25 cellular contexts compared by ENCODE assay signal in genomic region chr16:4787068-4787467, GRCh38. TPM values are rescaled to one million over a fixed set of nuclear protein-coding genes. Genes with fewer than 3 reads are reported as not detected.
A peak's percentile ranks its signal among the peaks of the same experiment; 100 is the strongest.
DNase-seq lines count a peak whose midpoint lies in the region; ATAC-seq, FAIRE-seq and TF ChIP-seq lines count a peak whose summit lies in the region.
"Had no signal": no experiment of that assay in that cellular context is flagged by ENCODE, and none has a peak within 500 bp of the region (broad histone marks: within the 10 kb centered on the region; RNA-seq: fewer than 3 reads in every experiment).

No MANE protein-coding gene starts in this region.

- H2AFZ ChIP-seq in IMR-90 (replicated peaks; ENCODE audit: low read length, poor library complexity): peak overlapping the region; percentile 32
- no peak overlapping the region for H2AFZ ChIP-seq in H1 (ENCODE audit: low read length)

- POLR2A ChIA-PET in IMR-90 (lab: Charles Lee; ENCODE audit: unreplicated experiment): no interaction called here
- POLR2A ChIA-PET in H1 (lab: Charles Lee; ENCODE audit: partially characterized antibody): interaction anchor here (1.0 to 1.7 kb wide), 4 partner anchors 10 to 19 kb away, joined by 3 to 5 read pairs (median 4); no protein-coding TSS in a partner anchor

- in situ Hi-C loops in IMR-90 (cut with MboI; ENCODE audit: low sequenced_read_pairs) (no loop called here), GM13976 (cut with MboI; ENCODE audit: low sequenced_read_pairs, unreplicated experiment) (no loop called here)

- H3K27me3 ChIP-seq in IMR-90 (ENCODE audit: control insufficient read depth, insufficient read depth, low read length) (no peaks in the 10 kb centered on the region; the same call in 1 of the 2 replicates), H1 (replicated peaks in 1 of 4; ENCODE audit: control insufficient read depth in 3 of 4, extremely low read depth in 1 of 4, insufficient read depth in 3 of 4, low read length in 3 of 4) (no peaks in the 10 kb centered on the region; a peak in 1 of 7 replicates), MG63 (no peaks in the 10 kb centered on the region)

- H3K56ac ChIP-seq in IMR-90 (ENCODE audit: extremely low read depth, insufficient read depth, low read length) (no peak overlapping the region), H1 (replicated peaks; ENCODE audit: insufficient read length, low read depth, low read length) (no peak overlapping the region)

- CTCF ChIA-PET in IMR-90 (lab: Yijun Ruan, JAX): no interaction called here
- CTCF ChIA-PET in H1 (lab: Charles Lee; ENCODE audit: partially characterized antibody): no interaction called here

- no peak for ATAC-seq in IMR-90 (ENCODE audit: low read depth)
- ATAC-seq: CD8-positive, alpha-beta T cell; Panc1 had no signal

- no peaks in the 10 kb centered on the region for H3K4me1 ChIP-seq in IMR-90 (ENCODE audit: control insufficient read depth, insufficient read depth, low read length)
- H3K4me1 ChIP-seq in H1 (replicated peaks in 1 of 4; ENCODE audit: control insufficient read depth in 3 of 4, insufficient read depth in 4 of 4, low read length in 3 of 4): peaks cover 0 to 13% (median 4%) of the 10 kb centered on the region in 4 experiments; a peak in 5 of 7 replicates

- H3K9me3 ChIP-seq in IMR-90 (ENCODE audit: control insufficient read depth, insufficient read depth, low read length): no peaks in the 10 kb centered on the region
- H3K9me3 ChIP-seq in H1 (ENCODE audit: insufficient read depth in 2 of 2, low read depth in 1 of 2, low read length in 1 of 2): no peaks in the 10 kb centered on the region
- H3K9me3 ChIP-seq in MG63: no peaks in the 10 kb centered on the region
- H3K9me3 ChIP-seq: Caco-2 had no signal

- H3K4me2 ChIP-seq in IMR-90 (ENCODE audit: low read depth, low read length) (no peak overlapping the region), H1 (ENCODE audit: insufficient read depth in 1 of 2, low read depth in 2 of 2, low read length in 2 of 2) (no peak overlapping the region)

- no peaks in the 10 kb centered on the region for H3K23me2 ChIP-seq in H1 (ENCODE audit: low read depth, low read length)

- H4K5ac ChIP-seq in IMR-90 (ENCODE audit: low read depth, low read length) (no peak overlapping the region), H1 (ENCODE audit: insufficient read length, low read depth, low read length) (no peak overlapping the region)

- no peak overlapping the region for H3K23ac ChIP-seq in IMR-90 (ENCODE audit: low read depth, low read length)
- no peak overlapping the region for H3K23ac ChIP-seq in H1 (ENCODE audit: insufficient read length)

- no peak overlapping the region for H2BK120ac ChIP-seq in IMR-90 (ENCODE audit: low read depth, low read length)
- H2BK120ac ChIP-seq in H1 (replicated peaks; ENCODE audit: low read depth, low read length): no peak overlapping the region

- H4K8ac ChIP-seq in IMR-90 (ENCODE audit: low read depth in 2 of 2, low read length in 2 of 2) (no peak overlapping the region), H1 (ENCODE audit: extremely low read depth, insufficient read depth, low read length) (no peak overlapping the region; the same call in 1 of the 2 replicates)

- no peak overlapping the region for H3K14ac ChIP-seq in IMR-90 (replicated peaks; ENCODE audit: low read depth, low read length)
- no peak overlapping the region for H3K14ac ChIP-seq in H1 (ENCODE audit: insufficient read length)

- H3K4me3 ChIP-seq in IMR-90 (ENCODE audit: insufficient read depth, low read depth, low read length) (no peak overlapping the region), H1 (ENCODE audit: extremely low read depth in 1 of 4, insufficient read depth in 2 of 4, low read depth in 3 of 4, low read length in 4 of 4) (no peak overlapping the region), MG63 (no peak overlapping the region)
- H3K4me3 ChIP-seq: SK-N-MC had no signal

- TF ChIP-seq RAD21 in IMR-90 (IDR thresholded peaks at IDR 0.05; ENCODE audit: low read length): no peak
- no peak for TF ChIP-seq RAD21 in H1 (IDR thresholded peaks at IDR 0.05 in 1 of 2, conservative IDR thresholded peaks at IDR 0.05 in 1 of 2; ENCODE audit: low read depth in 2 of 2, low read length in 2 of 2)

- H3K18ac ChIP-seq in IMR-90 (ENCODE audit: low read depth, low read length) (no peak overlapping the region), H1 (ENCODE audit: extremely low read depth, low read length) (0 out of 2 replicates have a peak overlapping the region, but pooled peaks have one; percentile 48)

- TF ChIP-seq CTCF in C4-2B (conservative IDR thresholded peaks at IDR 0.05) (no peak), IMR-90 (conservative IDR thresholded peaks at IDR 0.05; ENCODE audit: low read depth, low read length) (no peak), H1 (IDR thresholded peaks at IDR 0.05; ENCODE audit: control extremely low read depth in 1 of 3, insufficient read depth in 1 of 3, low read depth in 1 of 3, low read length in 3 of 3) (no peak), GM13976 (IDR thresholded peaks at IDR 0.05; ENCODE audit: borderline replicate concordance, control extremely low read depth, extremely low read depth, insufficient read depth, missing control alignments) (no peak)

- no peaks in the 10 kb centered on the region for H4K20me1 ChIP-seq in IMR-90 (ENCODE audit: insufficient read depth, low read length)
- no peaks in the 10 kb centered on the region for H4K20me1 ChIP-seq in H1 (replicated peaks in 1 of 2; ENCODE audit: control insufficient read depth in 1 of 2, insufficient read depth in 2 of 2, low read length in 2 of 2)

- no TSS peak for BruUV-seq in IMR-90 (replicated peaks; lab: Mats Ljungman, UMichigan)

- peak overlapping the region; percentile 28 for H2AK9ac ChIP-seq in IMR-90 (replicated peaks; ENCODE audit: low read depth, low read length, poor library complexity)

- no peak for TF ChIP-seq EP300 in H1 (IDR thresholded peaks at IDR 0.05; ENCODE audit: borderline replicate concordance in 1 of 2, low read depth in 2 of 2, low read length in 2 of 2)

- H3K4ac ChIP-seq in IMR-90 (ENCODE audit: low read depth, low read length) (no peak overlapping the region), H1 (replicated peaks; ENCODE audit: insufficient read length, low read depth, low read length) (no peak overlapping the region)

- no peak overlapping the region for H2BK15ac ChIP-seq in IMR-90 (ENCODE audit: low read depth, low read length)
- no peak overlapping the region for H2BK15ac ChIP-seq in H1 (ENCODE audit: low read length)

- FAIRE-seq in H1 (lab: Jason Lieb, UNC): no peak
- FAIRE-seq: G401.6, HTR-8/SVneo had no signal

- intact Hi-C loops in IMR-90 (cut with micrococcal nuclease): no loop called here

- H3K9ac ChIP-seq in IMR-90 (ENCODE audit: low read depth, low read length): no peak overlapping the region
- H3K9ac ChIP-seq in H1 (replicated peaks in 1 of 4; ENCODE audit: extremely low read depth in 1 of 4, low read depth in 3 of 4, low read length in 3 of 4): no peak overlapping the region

- H2BK20ac ChIP-seq in IMR-90 (ENCODE audit: low read depth, low read length) (no peak overlapping the region), H1 (ENCODE audit: low read length) (peak overlapping the region; percentile 80; the same call in 1 of the 2 replicates)

- no peak overlapping the region for H2BK5ac ChIP-seq in IMR-90 (ENCODE audit: low read depth, low read length, poor library complexity, severe bottlenecking)
- H2BK5ac ChIP-seq in H1 (ENCODE audit: low read depth, low read length): peak overlapping the region; percentile 35; the same call in 1 of the 2 replicates

- H2AK5ac ChIP-seq in IMR-90 (ENCODE audit: low read depth, low read length) (0 out of 2 replicates have a peak overlapping the region, but pooled peaks have one; percentile 8), H1 (ENCODE audit: low read depth, low read length) (0 out of 2 replicates have a peak overlapping the region, but pooled peaks have one; percentile 24)

- H3K27ac ChIP-seq in C4-2B: peak overlapping the region; percentile 14; the same call in 1 of the 2 replicates
- H3K27ac ChIP-seq in IMR-90 (ENCODE audit: insufficient read depth, low read length): no peak overlapping the region
- no peak overlapping the region for H3K27ac ChIP-seq in H1 (ENCODE audit: low read depth, low read length)
- H3K27ac ChIP-seq: SK-N-MC had no signal

- WGBS in IMR-90 (ENCODE audit: extremely low coverage in 2 of 2, insufficient read length in 1 of 2), 2 experiments: 86% methylated on average over 1 of the region's 8 CpGs; no CpG with 5 or more reads in 1 of the 2 experiments
- 95% methylated on average over 8 of the region's 8 CpGs; no CpG with 5 or more reads in 1 of the 2 experiments for WGBS in H1 (ENCODE audit: extremely low coverage in 1 of 2, insufficient coverage in 1 of 2, insufficient read length in 1 of 2, insufficient replicate concordance in 2 of 2, low coverage in 1 of 2, low lambda C conversion rate in 2 of 2, missing lambda C conversion rate in 1 of 2), 2 experiments

- dilution Hi-C loops in IMR-90 (cut with HindIII; ENCODE audit: low sequenced_read_pairs, unreplicated experiment): no loop called here

- H3K79me1 ChIP-seq in IMR-90 (ENCODE audit: low read depth in 1 of 2, low read length in 2 of 2): no peaks in the 10 kb centered on the region
- no peaks in the 10 kb centered on the region for H3K79me1 ChIP-seq in H1 (ENCODE audit: low read depth, low read length)

- no peaks in the 10 kb centered on the region for H3K79me2 ChIP-seq in H1 (ENCODE audit: control insufficient read depth in 1 of 2, insufficient read depth in 2 of 2, low read length in 2 of 2)

- 0 out of 2 replicates have a peak, but pooled peaks cover 3% of the 10 kb centered on the region for H3K9me1 ChIP-seq in IMR-90 (ENCODE audit: insufficient read depth, low read length)

- TF ChIP-seq POLR2A in IMR-90 (IDR thresholded peaks at IDR 0.05; ENCODE audit: low read depth, low read length) (no peak), H1 (IDR thresholded peaks at IDR 0.05; ENCODE audit: control extremely low read depth in 1 of 2, low read depth in 2 of 2, low read length in 2 of 2) (no peak)

- H4K91ac ChIP-seq in IMR-90 (ENCODE audit: insufficient read depth, low read depth, low read length) (no peak overlapping the region), H1 (replicated peaks; ENCODE audit: insufficient read length, low read length) (peak overlapping the region; percentile 20)

- DNase-seq in IMR-90 (no peak), H1 (ENCODE audit: low read depth in 1 of 2, low spot score in 2 of 2) (peak in 1 of 2 experiments; percentile 34), MG63 (no peak), SHP77 (lab: John Stamatoyannopoulos, UW) (no peak), GM13976 (ENCODE audit: low spot score) (no peak)
- DNase-seq: C1 segment of cervical spinal cord; Caco-2; CD8-positive, alpha-beta T cell; H7; NCI-H1092; NCI-H1417 treated with DMSO at 0.1 percent for 48 hours; NCI-H1694 treated with DMSO at 0.1 percent for 48 hours; NCI-H2081; NCI-H2227 treated with DMSO at 0.1 percent for 48 hours; NCI-H69; SIG-M5; SW 1271 had no signal

- H3K36me3 ChIP-seq in IMR-90 (ENCODE audit: control insufficient read depth, insufficient read depth, low read length) (no peaks in the 10 kb centered on the region), H1 (ENCODE audit: control insufficient read depth in 2 of 4, insufficient read depth in 4 of 4, low read length in 3 of 4) (no peaks in the 10 kb centered on the region), MG63 (no peaks in the 10 kb centered on the region)

- peak overlapping the region; percentile 95; the same call in 1 of the 2 replicates for H2BK12ac ChIP-seq in H1 (ENCODE audit: low read depth, low read length)

RNA-seq across cellular contexts. Expression of gene SEPTIN12, which starts 1.1 kb away (rescaled TPM):
- total RNA-seq in IMR-90 (2012; rRNA removed): not detected in 2 replicates
- polyA plus RNA-seq in IMR-90 (2012; rRNA removed): not detected in 2 replicates
- polyA plus RNA-seq in IMR-90 (2012; cell fraction: cytosol; rRNA removed): not detected in 2 replicates
- polyA plus RNA-seq in IMR-90 (2012; cell fraction: nucleus; rRNA removed; ENCODE audit: low replicate concordance): 0.10 TPM in 1 of 2 replicates, not detected in the other
- not detected in 2 replicates for total RNA-seq in H1 (2021; fragmentation: NEBNext Ultra II Directional; extraction: Animal tissue kit (Norgen Biotek cat#: 25700))
- 0.08 and 0.24 TPM in 2 replicates for polyA plus RNA-seq in H1 (2011; rRNA removed)
- polyA plus RNA-seq in H1 (2011; cell fraction: cytosol; rRNA removed): 0.27 TPM
- polyA plus RNA-seq in H1 (2011; cell fraction: nucleus; rRNA removed): 1.8 TPM
- 0.31 TPM in 1 of 4 replicates, not detected in the others for polyA plus RNA-seq in H1 (2012, experiment 1 of 2)
- polyA plus RNA-seq in H1 (2012, experiment 2 of 2): not detected
- 0.39 TPM for polyA plus RNA-seq in H1 (2013, experiment 1 of 2)
- 0.31 TPM for polyA plus RNA-seq in H1 (2013, experiment 2 of 2)
- polyA minus RNA-seq in H1 (2011; rRNA and poly(A)+ RNA removed): not detected in 2 replicates
- not detected for polyA minus RNA-seq in H1 (2011; cell fraction: cytosol; rRNA and poly(A)+ RNA removed)
- polyA minus RNA-seq in H1 (2011; cell fraction: nucleus; rRNA and poly(A)+ RNA removed): not detected
- total RNA-seq in MG63 (2014; rRNA removed; shearing (Covaris generic); ENCODE audit: low replicate concordance): not detected in 2 replicates
- total RNA-seq: A673, Caco-2, H7, NCI-H460 had no signal
- polyA plus RNA-seq: IgD-negative memory B cell had no signal

RNA-seq across cellular contexts. Expression of gene SMIM22, which starts 8.1 kb away (rescaled TPM):
- total RNA-seq in IMR-90 (2012; rRNA removed): not detected in 2 replicates
- polyA plus RNA-seq in IMR-90 (2012; rRNA removed) (not detected in 2 replicates), H1 (2011; rRNA removed) (not detected in 2 replicates)
- polyA plus RNA-seq in IMR-90 (2012; cell fraction: cytosol; rRNA removed): not detected in 2 replicates
- polyA plus RNA-seq in IMR-90 (2012; cell fraction: nucleus; rRNA removed; ENCODE audit: low replicate concordance): not detected in 2 replicates
- not detected in 2 replicates for total RNA-seq in H1 (2021; fragmentation: NEBNext Ultra II Directional; extraction: Animal tissue kit (Norgen Biotek cat#: 25700))
- not detected for polyA plus RNA-seq in H1 (2011; cell fraction: cytosol; rRNA removed)
- 0.73 TPM for polyA plus RNA-seq in H1 (2011; cell fraction: nucleus; rRNA removed)
- polyA plus RNA-seq in H1 (2012, experiment 1 of 2): 0.84 to 1.9 TPM (median 1.3 TPM) in 3 of 4 replicates, not detected in the other
- 7.6 TPM for polyA plus RNA-seq in H1 (2012, experiment 2 of 2)
- polyA plus RNA-seq in H1 (2013, experiment 1 of 2): 1.1 TPM
- 0.53 TPM for polyA plus RNA-seq in H1 (2013, experiment 2 of 2)
- polyA minus RNA-seq in H1 (2011; rRNA and poly(A)+ RNA removed): not detected in 2 replicates
- not detected for polyA minus RNA-seq in H1 (2011; cell fraction: cytosol; rRNA and poly(A)+ RNA removed)
- polyA minus RNA-seq in H1 (2011; cell fraction: nucleus; rRNA and poly(A)+ RNA removed): not detected
- total RNA-seq in MG63 (2014; rRNA removed; shearing (Covaris generic); ENCODE audit: low replicate concordance): not detected in 2 replicates
- total RNA-seq: A673; Caco-2; CD8-positive, alpha-beta T cell; H7; NCI-H460 had no signal
- polyA plus RNA-seq: IgD-negative memory B cell had no signal

RNA-seq across cellular contexts. Expression of gene ROGDI, which starts 15.4 kb away (rescaled TPM):
- total RNA-seq in IMR-90 (2012; rRNA removed): 13.6 and 14.2 TPM in 2 replicates
- 27.1 and 30.1 TPM in 2 replicates for polyA plus RNA-seq in IMR-90 (2012; rRNA removed)
- polyA plus RNA-seq in IMR-90 (2012; cell fraction: cytosol; rRNA removed): 11.3 and 32.6 TPM in 2 replicates
- polyA plus RNA-seq in IMR-90 (2012; cell fraction: nucleus; rRNA removed; ENCODE audit: low replicate concordance): 67.3 and 174 TPM in 2 replicates
- 27.4 and 29.9 TPM in 2 replicates for total RNA-seq in H1 (2021; fragmentation: NEBNext Ultra II Directional; extraction: Animal tissue kit (Norgen Biotek cat#: 25700))
- polyA plus RNA-seq in H1 (2011; rRNA removed): 68.4 and 95.2 TPM in 2 replicates
- polyA plus RNA-seq in H1 (2011; cell fraction: cytosol; rRNA removed): 63.2 TPM
- polyA plus RNA-seq in H1 (2011; cell fraction: nucleus; rRNA removed): 94.1 TPM
- polyA plus RNA-seq in H1 (2012, experiment 1 of 2): 27.1 to 42.0 TPM (median 38.4 TPM) in 4 replicates
- 28.0 TPM for polyA plus RNA-seq in H1 (2012, experiment 2 of 2)
- polyA plus RNA-seq in H1 (2013, experiment 1 of 2): 32.4 TPM
- 30.8 TPM for polyA plus RNA-seq in H1 (2013, experiment 2 of 2)
- 15.0 and 18.9 TPM in 2 replicates for polyA minus RNA-seq in H1 (2011; rRNA and poly(A)+ RNA removed)
- polyA minus RNA-seq in H1 (2011; cell fraction: cytosol; rRNA and poly(A)+ RNA removed): 20.2 TPM
- polyA minus RNA-seq in H1 (2011; cell fraction: nucleus; rRNA and poly(A)+ RNA removed): 20.7 TPM
- 7.7 and 29.1 TPM in 2 replicates for total RNA-seq in MG63 (2014; rRNA removed; shearing (Covaris generic); ENCODE audit: low replicate concordance)

RNA-seq across cellular contexts. Expression of gene ZNF500, which starts 20.1 kb away (rescaled TPM):
- 4.5 and 4.7 TPM in 2 replicates for total RNA-seq in IMR-90 (2012; rRNA removed)
- polyA plus RNA-seq in IMR-90 (2012; rRNA removed): 5.9 and 7.3 TPM in 2 replicates
- 2.6 and 6.0 TPM in 2 replicates for polyA plus RNA-seq in IMR-90 (2012; cell fraction: cytosol; rRNA removed)
- polyA plus RNA-seq in IMR-90 (2012; cell fraction: nucleus; rRNA removed; ENCODE audit: low replicate concordance): 25.8 and 41.4 TPM in 2 replicates
- 10.4 and 13.4 TPM in 2 replicates for total RNA-seq in H1 (2021; fragmentation: NEBNext Ultra II Directional; extraction: Animal tissue kit (Norgen Biotek cat#: 25700))
- 10.3 and 11.8 TPM in 2 replicates for polyA plus RNA-seq in H1 (2011; rRNA removed)
- polyA plus RNA-seq in H1 (2011; cell fraction: cytosol; rRNA removed): 9.9 TPM
- 12.8 TPM for polyA plus RNA-seq in H1 (2011; cell fraction: nucleus; rRNA removed)
- polyA plus RNA-seq in H1 (2012, experiment 1 of 2): 4.6 to 9.2 TPM (median 7.7 TPM) in 4 replicates
- 7.0 TPM for polyA plus RNA-seq in H1 (2012, experiment 2 of 2)
- 5.9 TPM for polyA plus RNA-seq in H1 (2013, experiment 1 of 2)
- 5.5 TPM for polyA plus RNA-seq in H1 (2013, experiment 2 of 2)
- 8.3 and 9.7 TPM in 2 replicates for polyA minus RNA-seq in H1 (2011; rRNA and poly(A)+ RNA removed)
- 8.7 TPM for polyA minus RNA-seq in H1 (2011; cell fraction: cytosol; rRNA and poly(A)+ RNA removed)
- polyA minus RNA-seq in H1 (2011; cell fraction: nucleus; rRNA and poly(A)+ RNA removed): 12.6 TPM
- total RNA-seq in MG63 (2014; rRNA removed; shearing (Covaris generic); ENCODE audit: low replicate concordance): 10.4 and 13.3 TPM in 2 replicates

RNA-seq across cellular contexts. Expression of gene DNAAF8, which starts 52.7 kb away (rescaled TPM):
- 0.54 and 0.56 TPM in 2 replicates for total RNA-seq in IMR-90 (2012; rRNA removed)
- polyA plus RNA-seq in IMR-90 (2012; rRNA removed) (1.7 TPM in 2 replicates), H1 (2011; rRNA removed) (0.39 and 0.58 TPM in 2 replicates)
- polyA plus RNA-seq in IMR-90 (2012; cell fraction: cytosol; rRNA removed): 0.68 and 1.1 TPM in 2 replicates
- polyA plus RNA-seq in IMR-90 (2012; cell fraction: nucleus; rRNA removed; ENCODE audit: low replicate concordance): 0.99 and 1.6 TPM in 2 replicates
- total RNA-seq in H1 (2021; fragmentation: NEBNext Ultra II Directional; extraction: Animal tissue kit (Norgen Biotek cat#: 25700)): 0.17 TPM in 1 of 2 replicates, not detected in the other
- polyA plus RNA-seq in H1 (2011; cell fraction: cytosol; rRNA removed): 0.35 TPM
- 0.58 TPM for polyA plus RNA-seq in H1 (2011; cell fraction: nucleus; rRNA removed)
- 0.13 to 0.75 TPM (median 0.35 TPM) in 4 replicates for polyA plus RNA-seq in H1 (2012, experiment 1 of 2)
- polyA plus RNA-seq in H1 (2012, experiment 2 of 2): 0.25 TPM
- polyA plus RNA-seq in H1 (2013, experiment 1 of 2): 0.24 TPM
- polyA plus RNA-seq in H1 (2013, experiment 2 of 2): 0.15 TPM
- 0.28 TPM in 1 of 2 replicates, not detected in the other for polyA minus RNA-seq in H1 (2011; rRNA and poly(A)+ RNA removed)
- polyA minus RNA-seq in H1 (2011; cell fraction: cytosol; rRNA and poly(A)+ RNA removed): not detected
- 0.50 TPM for polyA minus RNA-seq in H1 (2011; cell fraction: nucleus; rRNA and poly(A)+ RNA removed)
- total RNA-seq in MG63 (2014; rRNA removed; shearing (Covaris generic); ENCODE audit: low replicate concordance): 2.8 and 3.4 TPM in 2 replicates
- total RNA-seq: CD8-positive, alpha-beta T cell had no signal
